In the genomic region with DNA sequence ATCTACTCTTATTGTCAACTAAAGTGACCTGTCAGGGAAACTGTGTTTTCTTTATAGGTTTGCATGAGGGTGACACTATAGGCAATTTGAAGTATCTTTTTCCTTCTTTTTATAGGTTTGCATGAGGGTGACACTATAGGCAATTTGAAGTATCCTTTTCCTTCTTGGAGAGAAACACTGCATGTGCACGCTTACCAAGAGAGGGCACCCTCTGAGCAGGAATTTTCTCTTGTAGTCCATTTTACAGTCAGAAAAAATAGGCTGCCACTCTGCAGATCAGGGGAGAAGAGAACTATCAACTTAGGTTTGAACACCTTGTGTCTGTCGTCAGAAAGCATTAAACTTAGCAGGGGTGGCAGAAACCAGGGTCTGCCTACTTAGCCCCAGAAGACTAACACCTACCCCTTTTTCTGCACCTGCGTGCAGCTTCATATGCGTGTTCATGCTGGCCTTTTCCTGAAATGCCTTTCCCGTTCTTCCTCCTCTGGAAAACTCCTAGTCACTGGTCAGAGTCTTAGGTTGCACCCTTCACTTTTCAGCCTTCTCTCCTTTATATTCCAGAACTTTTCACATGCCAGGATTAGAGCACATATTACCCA, we compare ENCODE assay signal across 9 cellular contexts. TPM values are rescaled to one million over a fixed set of nuclear protein-coding genes. Genes with fewer than 3 reads are reported as not detected.
A peak's percentile ranks its signal among the peaks of the same experiment; 100 is the strongest.
DNase-seq lines count a peak whose midpoint lies in the region; ATAC-seq and TF ChIP-seq lines count a peak whose summit lies in the region.
"Had no signal": no experiment of that assay in that cellular context is flagged by ENCODE, and none has a peak within 500 bp of the region (broad histone marks: within the 10 kb centered on the region; RNA-seq: fewer than 3 reads in every experiment).

No MANE protein-coding gene starts in this region.

- in situ Hi-C loops in T47D (cut with HindIII; ENCODE audit: low pct_unique_long_range_greater_than_20kb, low sequenced_read_pairs): no loop called here

- H3K27me3 Mint-ChIP-seq in CD8-positive, alpha-beta memory T cell: peaks cover 4 to 7% of the 10 kb centered on the region in 2 donors

- TF ChIP-seq CTCF in A673 (conservative IDR thresholded peaks at IDR 0.05; ENCODE audit: low read depth, low read length) (peak; percentile 89), GM12864 (IDR thresholded peaks at IDR 0.05; ENCODE audit: low read depth, low read length, missing control alignments) (peak; percentile 47)

- H3K27ac Mint-ChIP-seq in CD8-positive, alpha-beta memory T cell: no peak overlapping the region

- H3K9me3 Mint-ChIP-seq in CD8-positive, alpha-beta memory T cell: no peaks in the 10 kb centered on the region
- H3K9me3 Mint-ChIP-seq: central memory CD8-positive, alpha-beta T cell had no signal

- no peaks in the 10 kb centered on the region for H3K4me1 Mint-ChIP-seq in CD8-positive, alpha-beta memory T cell
- H3K4me1 Mint-ChIP-seq: central memory CD8-positive, alpha-beta T cell had no signal

- H3K27me3 ChIP-seq in A673 (replicated peaks; ENCODE audit: insufficient read depth, low read depth, low read length, poor library complexity): no peaks in the 10 kb centered on the region
- H3K27me3 ChIP-seq in CD8-positive, alpha-beta memory T cell (ENCODE audit: insufficient read depth, low read length, poor library complexity, severe bottlenecking): no peaks in the 10 kb centered on the region

- peak; percentile 68 for ATAC-seq in left lobe of liver
- no peak for ATAC-seq in HG03521 (IDR thresholded peaks at IDR 0.05; ENCODE audit: unreplicated experiment)
- ATAC-seq in HG03378 (IDR thresholded peaks at IDR 0.05; ENCODE audit: unreplicated experiment): no peak

- CTCF ChIA-PET in A673 (lab: Charles Lee): interaction anchor here (0.7 to 3.9 kb wide), 5 partner anchors 74 to 534 kb away, joined by 3 to 27 read pairs (median 7); no protein-coding TSS in a partner anchor
- CTCF ChIA-PET in CD8-positive, alpha-beta memory T cell (lab: Charles Lee): interaction anchor here (1.2 to 1.7 kb wide), 6 partner anchors 15 to 244 kb away, joined by 3 to 8 read pairs (median 4); no protein-coding TSS in a partner anchor

- no peaks in the 10 kb centered on the region for H3K36me3 ChIP-seq in A673 (ENCODE audit: insufficient read depth, low read length, poor library complexity, severe bottlenecking)
- H3K36me3 ChIP-seq in CD8-positive, alpha-beta memory T cell (ENCODE audit: insufficient read depth, low read length): no peaks in the 10 kb centered on the region

- BruUV-seq in A673 (replicated peaks; lab: Mats Ljungman, UMichigan): no TSS peak

- intact Hi-C loops in A673 (cut with micrococcal nuclease; ENCODE audit: unreplicated experiment): loop anchor here (1.0 to 10.0 kb wide), 5 partner anchors 75 to 1187 kb away; no protein-coding TSS in a partner anchor

- peaks cover 9% of the 10 kb centered on the region for H3K4me1 ChIP-seq in A673 (ENCODE audit: insufficient read depth, low read length, poor library complexity, severe bottlenecking)
- no peaks in the 10 kb centered on the region for H3K4me1 ChIP-seq in CD8-positive, alpha-beta memory T cell (ENCODE audit: insufficient read depth, low read length)

- no peak overlapping the region for H3K4me3 ChIP-seq in A673 (ENCODE audit: low read depth, low read length, poor library complexity, severe bottlenecking)
- no peak overlapping the region for H3K4me3 ChIP-seq in GM12864 (ENCODE audit: low read depth, low read length)
- no peak overlapping the region for H3K4me3 ChIP-seq in CD8-positive, alpha-beta memory T cell (ENCODE audit: low read length)

- H3K36me3 Mint-ChIP-seq in CD8-positive, alpha-beta memory T cell: no peaks in the 10 kb centered on the region

- H3K9me3 ChIP-seq in A673 (ENCODE audit: low read depth, low read length, poor library complexity, severe bottlenecking): no peaks in the 10 kb centered on the region
- no peaks in the 10 kb centered on the region for H3K9me3 ChIP-seq in CD8-positive, alpha-beta memory T cell (ENCODE audit: low read length)

- H3K4me3 Mint-ChIP-seq in CD8-positive, alpha-beta memory T cell: no peak overlapping the region
- H3K4me3 Mint-ChIP-seq: central memory CD8-positive, alpha-beta T cell had no signal

- DNase-seq in A673 (ENCODE audit: low spot score): peak; percentile 79
- DNase-seq in GM12864 (ENCODE audit: low read depth): no peak
- peak; percentile 62 for DNase-seq in NCI-H460 (ENCODE audit: extremely low read depth, low read depth)
- peak; percentile 46 to 76 for DNase-seq in T47D (ENCODE audit: low read depth in 1 of 2, low spot score in 1 of 2)
- DNase-seq in left lobe of liver (ENCODE audit: low spot score): no peak
- no peak for DNase-seq in CD8-positive, alpha-beta memory T cell

- H3K27ac ChIP-seq in A673 (ENCODE audit: low read depth, low read length, poor library complexity, severe bottlenecking): no peak overlapping the region
- H3K27ac ChIP-seq in CD8-positive, alpha-beta memory T cell (ENCODE audit: low read depth, low read length): no peak overlapping the region

- POLR2A ChIA-PET in A673 (lab: Charles Lee; ENCODE audit: low non-redundant PET): no interaction called here
- POLR2A ChIA-PET in CD8-positive, alpha-beta memory T cell (lab: Charles Lee): no interaction called here

RNA-seq across cellular contexts. Expression of a gene that starts 16.4 kb away (rescaled TPM):
- total RNA-seq in A673 (2021): not detected in 2 replicates
- not detected in 2 replicates for total RNA-seq in NCI-H460 (2014; rRNA removed; shearing (Covaris generic))
- not detected in 2 replicates for polyA plus RNA-seq in NCI-H460 (2014; cell fraction: nucleus; rRNA removed)
- not detected for total RNA-seq in left lobe of liver
- not detected for total RNA-seq in CD8-positive, alpha-beta memory T cell
- not detected for polyA plus RNA-seq in CD8-positive, alpha-beta memory T cell

Comparison
In these comparisons a context has a peak if more than half of its experiments do, and no peak if none do; other contexts are left out.
1. DNase-seq: peak in A673 (single experiment), NCI-H460 (single experiment) and T47D (2 of 2); none in GM12864 (single experiment), left lobe of liver (single experiment) and CD8-positive, alpha-beta memory T cell (0 of 5).